9 cellular contexts compared by ENCODE assay signal in the genomic region with DNA sequence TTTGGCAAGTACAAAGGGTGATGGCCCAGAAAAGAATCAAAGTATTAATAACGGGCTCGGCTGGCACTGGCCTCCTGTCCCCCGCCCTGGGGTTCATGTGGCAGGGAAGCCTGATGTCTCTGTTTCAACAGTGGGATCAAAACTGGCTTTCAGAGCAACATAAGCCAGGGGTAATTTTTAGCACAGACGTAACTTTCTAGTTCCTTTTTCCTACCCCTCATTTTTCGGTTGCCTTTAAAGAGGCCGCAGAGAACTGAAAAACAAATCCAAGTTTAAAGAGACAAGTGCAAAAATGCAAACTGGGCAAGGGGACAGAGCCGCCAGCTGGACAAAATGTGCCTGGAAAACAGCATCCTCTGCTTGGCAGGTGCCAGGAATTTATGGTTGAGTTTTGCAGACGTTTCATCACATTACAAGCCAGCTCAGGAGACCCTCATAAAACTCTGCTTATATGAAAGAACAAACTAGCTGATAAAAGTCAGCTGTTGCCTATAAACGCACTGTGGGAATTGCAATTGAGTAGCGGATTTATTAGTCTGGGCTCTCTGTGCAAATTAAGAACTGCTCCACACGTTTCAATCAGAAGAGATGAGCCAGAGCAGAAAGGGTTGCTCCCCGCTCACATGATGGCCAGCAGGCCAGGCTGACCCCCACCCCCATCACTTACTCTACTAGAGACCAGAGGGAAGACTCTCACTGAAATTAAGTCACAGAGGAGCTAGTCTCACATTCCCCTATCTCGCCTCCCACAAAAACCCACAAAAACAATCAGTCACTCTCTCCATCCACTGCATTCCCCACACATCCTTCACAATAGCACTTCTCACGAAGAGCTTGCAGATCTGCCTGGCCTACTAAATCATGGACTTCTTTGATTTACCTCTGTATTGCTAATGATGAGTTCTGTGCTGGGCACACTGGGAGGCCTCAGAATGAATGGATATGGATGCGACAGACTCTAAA.
A peak's percentile ranks its signal among the peaks of the same experiment; 100 is the strongest.
DNase-seq lines count a peak whose midpoint lies in the region; ATAC-seq and FAIRE-seq lines count a peak whose summit lies in the region.
"Had no signal": no experiment of that assay in that cellular context is flagged by ENCODE, and none has a peak within 500 bp of the region (broad histone marks: within the 10 kb centered on the region; RNA-seq: fewer than 3 reads in every experiment).

No MANE protein-coding gene starts in this region.

- FAIRE-seq in urothelium cell line (lab: Jason Lieb, UNC): no peak

- DNase-seq in Ammon's horn (ENCODE audit: low spot score) (peak; percentile 44), GM19240 (ENCODE audit: insufficient read length, low spot score) (peak; percentile 39), NOMO-1 treated with DMSO at 0.1 percent for 48 hours (lab: John Stamatoyannopoulos, UW; ENCODE audit: unreplicated experiment) (peak; percentile 73), midbrain (lab: John Stamatoyannopoulos, UW) (peak; percentile 34), cerebellar nuclear complex (lab: John Stamatoyannopoulos, UW) (no peak), urothelium cell line (ENCODE audit: low spot score) (no peak)
- DNase-seq in activated T-cell treated with anti-CD3 and anti-CD28 coated beads, Interleukin-2, amount 50 U/mL, for 1 hour: no peak
- DNase-seq: NCI-H2029 had no signal

- no peak for ATAC-seq in HG03095 (IDR thresholded peaks at IDR 0.05; ENCODE audit: unreplicated experiment)

Comparison
In these comparisons a context has a peak if more than half of its experiments do, and no peak if none do; other contexts are left out.
1. DNase-seq: peak in Ammon's horn (single experiment), GM19240 (single experiment), NOMO-1 treated with DMSO at 0.1 percent for 48 hours (single experiment) and midbrain (single experiment); none in cerebellar nuclear complex (0 of 2), activated T-cell treated with anti-CD3 and anti-CD28 coated beads, Interleukin-2, amount 50 U/mL, for 1 hour (single experiment) and urothelium cell line (single experiment).